Comparison of ENCODE assay signal across 1 cellular context in the genomic region with DNA sequence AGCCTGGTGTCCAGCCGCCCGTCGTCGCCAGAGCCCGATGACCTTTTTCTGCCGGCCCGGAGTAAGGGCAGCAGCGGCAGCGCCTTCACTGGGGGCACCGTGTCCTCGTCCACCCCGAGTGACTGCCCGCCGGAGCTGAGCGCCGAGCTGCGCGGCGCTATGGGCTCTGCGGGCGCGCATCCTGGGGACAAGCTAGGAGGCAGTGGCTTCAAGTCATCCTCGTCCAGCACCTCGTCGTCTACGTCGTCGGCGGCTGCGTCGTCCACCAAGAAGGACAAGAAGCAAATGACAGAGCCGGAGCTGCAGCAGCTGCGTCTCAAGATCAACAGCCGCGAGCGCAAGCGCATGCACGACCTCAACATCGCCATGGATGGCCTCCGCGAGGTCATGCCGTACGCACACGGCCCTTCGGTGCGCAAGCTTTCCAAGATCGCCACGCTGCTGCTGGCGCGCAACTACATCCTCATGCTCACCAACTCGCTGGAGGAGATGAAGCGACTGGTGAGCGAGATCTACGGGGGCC.
A peak's percentile ranks its signal among the peaks of the same experiment; 100 is the strongest.
TF ChIP-seq lines count a peak whose summit lies in the region.

No MANE protein-coding gene starts in this region.

TF ChIP-seq in K562, 482 proteins besides CTCF, POLR2A, EP300 and RAD21:
- TF ChIP-seq, protein P1, sequence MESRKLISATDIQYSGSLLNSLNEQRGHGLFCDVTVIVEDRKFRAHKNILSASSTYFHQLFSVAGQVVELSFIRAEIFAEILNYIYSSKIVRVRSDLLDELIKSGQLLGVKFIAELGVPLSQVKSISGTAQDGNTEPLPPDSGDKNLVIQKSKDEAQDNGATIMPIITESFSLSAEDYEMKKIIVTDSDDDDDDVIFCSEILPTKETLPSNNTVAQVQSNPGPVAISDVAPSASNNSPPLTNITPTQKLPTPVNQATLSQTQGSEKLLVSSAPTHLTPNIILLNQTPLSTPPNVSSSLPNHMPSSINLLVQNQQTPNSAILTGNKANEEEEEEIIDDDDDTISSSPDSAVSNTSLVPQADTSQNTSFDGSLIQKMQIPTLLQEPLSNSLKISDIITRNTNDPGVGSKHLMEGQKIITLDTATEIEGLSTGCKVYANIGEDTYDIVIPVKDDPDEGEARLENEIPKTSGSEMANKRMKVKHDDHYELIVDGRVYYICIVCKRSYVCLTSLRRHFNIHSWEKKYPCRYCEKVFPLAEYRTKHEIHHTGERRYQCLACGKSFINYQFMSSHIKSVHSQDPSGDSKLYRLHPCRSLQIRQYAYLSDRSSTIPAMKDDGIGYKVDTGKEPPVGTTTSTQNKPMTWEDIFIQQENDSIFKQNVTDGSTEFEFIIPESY (CRISPR knock-in tag; IDR thresholded peaks at IDR 0.05) = peak; percentile 55; the same call in 1 of the 2 replicates
- TF ChIP-seq DPF2 (IDR thresholded peaks at IDR 0.05) (no peak), KAT8 (IDR thresholded peaks at IDR 0.05; ENCODE audit: low read depth) (no peak), LCOR (CRISPR knock-in tag; IDR thresholded peaks at IDR 0.05) (no peak), ZSCAN29 (IDR thresholded peaks at IDR 0.05) (no peak)
